ENCODE assay signal across 1 cellular context in genomic region chr5:158383485-158383884, GRCh38.
TF ChIP-seq lines count a peak whose summit lies in the region.

No MANE protein-coding gene starts in this region.

TF ChIP-seq in HEK293T, 16 proteins besides CTCF, POLR2A, EP300 and RAD21 (continued from another document):
- TF ChIP-seq PKNOX1 (IDR thresholded peaks at IDR 0.05) (no peak), FOXA1 (IDR thresholded peaks at IDR 0.05) (no peak), ELF4 (IDR thresholded peaks at IDR 0.05) (no peak), NFRKB (IDR thresholded peaks at IDR 0.05) (no peak), FOXM1 (IDR thresholded peaks at IDR 0.05; ENCODE audit: borderline replicate concordance) (no peak), TARDBP (IDR thresholded peaks at IDR 0.05) (no peak), CTBP1 (IDR thresholded peaks at IDR 0.05; ENCODE audit: borderline replicate concordance) (no peak), FOXK2 (IDR thresholded peaks at IDR 0.05) (no peak), ARNT (IDR thresholded peaks at IDR 0.05) (no peak), SUZ12 (IDR thresholded peaks at IDR 0.05) (no peak), L3MBTL2 (conservative IDR thresholded peaks at IDR 0.05) (no peak), HDGF (IDR thresholded peaks at IDR 0.05; ENCODE audit: borderline replicate concordance) (no peak)
